29 cellular contexts compared by ENCODE assay signal in genomic region chr6:136178749-136179148, GRCh38.
"Had no signal": no experiment of that assay in that cellular context is flagged by ENCODE, and none has a peak within 500 bp of the region (broad histone marks: within the 10 kb centered on the region; RNA-seq: fewer than 3 reads in every experiment).

No MANE protein-coding gene starts in this region.

- H3K4me2 ChIP-seq: smooth muscle cell had no signal

- H3K4me1 ChIP-seq: suprapubic skin, transverse colon, upper lobe of right lung, uterus had no signal

- ATAC-seq: effector memory CD8-positive, alpha-beta T cell; heart right ventricle; left cardiac atrium; left lung; mucosa of descending colon; natural killer cell treated with Interleukin-12 subunit alpha and Interleukin-12 subunit beta and Interleukin-15 and Interleukin-18, amount 100 ng/mL, for 72 hours; sciatic nerve; stimulated activated naive CD8-positive, alpha-beta T cell treated with anti-CD3 and anti-CD28 coated beads, Interleukin-15, amount 100 ng/mL, for 72 hours; upper lobe of right lung had no signal

- H3K36me3 ChIP-seq: esophagus squamous epithelium, left lung, neutrophil, pancreas, suprapubic skin, transverse colon, upper lobe of right lung, uterus had no signal

- H3K27me3 ChIP-seq: esophagus squamous epithelium, heart right ventricle, left lung, neutrophil, pancreas, suprapubic skin, transverse colon, upper lobe of right lung, uterus had no signal

- FAIRE-seq: endometrium, islet of Langerhans, pancreas had no signal

- H3K27ac ChIP-seq: esophagus squamous epithelium, left lung, neutrophil, pancreas, suprapubic skin, transverse colon, upper lobe of right lung, uterus had no signal

- H3K9me3 ChIP-seq: esophagus squamous epithelium, heart right ventricle, left lung, mucosa of descending colon, neutrophil, pancreas, suprapubic skin, transverse colon, upper lobe of right lung, uterus had no signal

- DNase-seq: effector memory CD8-positive, alpha-beta T cell; erythroblast; esophagus squamous epithelium; foreskin melanocyte; glutamatergic neuron; heart right ventricle; hippocampal formation; left cardiac atrium; left lung; mesenchymal stem cell; mucosa of descending colon; naive B cell; pancreas; stimulated activated CD4-positive, alpha-beta T cell treated with anti-CD3 and anti-CD28 coated beads, Interleukin-12 subunit alpha, Interleukin-12 subunit beta, amount 100 ng/mL, for 4 hours; stimulated activated CD4-positive, alpha-beta T cell treated with anti-CD3 and anti-CD28 coated beads, Interleukin-1b, Interleukin-23, amount 100 ng/mL, for 48 hours; stimulated activated CD4-positive, alpha-beta T cell treated with anti-CD3 and anti-CD28 coated beads, Interleukin-4, amount 100 ng/mL, for 1 hour; stimulated activated CD8-positive, alpha-beta memory T cell treated with anti-CD3 and anti-CD28 coated beads, Interleukin-4, amount 100 ng/mL, for 48 hours; stimulated activated naive CD4-positive, alpha-beta T cell; stimulated activated naive CD8-positive, alpha-beta T cell treated with anti-CD3 and anti-CD28 coated beads, Interleukin-15, amount 100 ng/mL, for 72 hours; transverse colon; upper lobe of right lung; uterus had no signal

- H3K4me3 ChIP-seq: esophagus squamous epithelium, heart right ventricle, left lung, mucosa of descending colon, pancreas, smooth muscle cell, suprapubic skin, transverse colon, upper lobe of right lung, uterus had no signal
